Comparison of ENCODE assay signal across 29 cellular contexts in the genomic region with DNA sequence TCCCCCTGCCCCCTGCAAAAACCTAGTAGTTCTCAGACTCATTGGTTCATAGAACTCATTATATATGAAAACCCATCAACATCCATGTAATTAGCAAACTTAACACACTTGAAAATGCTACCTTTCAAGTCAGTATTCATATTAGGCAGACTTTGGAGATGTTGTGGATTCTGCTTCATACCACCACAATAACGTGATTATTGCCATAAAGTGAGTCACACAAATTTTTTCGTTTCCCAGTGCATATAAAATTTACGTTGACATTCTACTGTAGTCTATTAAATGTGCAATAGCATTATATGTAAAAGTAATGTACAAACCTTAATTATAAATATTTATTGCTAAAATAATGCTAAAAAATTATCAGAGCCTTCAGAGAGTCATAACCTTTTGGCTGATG.
"Had no signal": no experiment of that assay in that cellular context is flagged by ENCODE, and none has a peak within 500 bp of the region (broad histone marks: within the 10 kb centered on the region; RNA-seq: fewer than 3 reads in every experiment).

No MANE protein-coding gene starts in this region.

- ATAC-seq: activated CD8-positive, alpha-beta T cell treated with anti-CD3 and anti-CD28 coated beads for 36 hours; activated naive CD4-positive, alpha-beta T cell treated with anti-CD3 and anti-CD28 coated beads, Interleukin-2, amount 50 U/mL, for 72 hours; activated T-cell treated with anti-CD3 and anti-CD28 coated beads, Interleukin-2, amount 50 U/mL, for 4 hours; activated T-cell treated with anti-CD3 and anti-CD28 coated beads, Interleukin-2, amount 50 U/mL, for 72 hours; activated T-helper 17 cell treated with anti-CD3 and anti-CD28 coated beads, Interleukin-2, amount 50 U/mL, for 72 hours; body of pancreas had no signal

- DNase-seq: activated B cell treated with CpG ODN at 0.5 μM for 24 hours; activated CD4-positive, alpha-beta memory T cell treated with anti-CD3 and anti-CD28 coated beads for 36 hours; activated CD4-positive, alpha-beta T cell treated with anti-CD3 and anti-CD28 coated beads for 4 hours; activated CD4-positive, alpha-beta T cell treated with anti-CD3 and anti-CD28 coated beads, Interleukin-2, amount 10 ng/mL, durations not matched to agents 24 days and 14 days; activated CD4-positive, alpha-beta T cell treated with anti-CD3 and anti-CD28 coated beads, Interleukin-2, amount 50 U/mL, for 1 hour; activated CD4-positive, alpha-beta T cell treated with anti-CD3 and anti-CD28 coated beads, Interleukin-2, amount 50 U/mL, for 4 hours; activated CD4-positive, CD25-positive, alpha-beta regulatory T cell treated with anti-CD3 and anti-CD28 coated beads, Interleukin-2, amount 50 U/mL, for 72 hours; activated CD8-positive, alpha-beta memory T cell treated with anti-CD3 and anti-CD28 coated beads, Interleukin-2, amount 50 U/mL, for 4 hours; activated CD8-positive, alpha-beta T cell treated with anti-CD3 and anti-CD28 coated beads for 36 hours; activated effector memory CD4-positive, alpha-beta T cell treated with anti-CD3 and anti-CD28 coated beads, Interleukin-2, amount 50 U/mL, for 16 hours; activated gamma-delta T cell treated with Interleukin-2 at 50 U/mL for 16 hours; activated naive CD4-positive, alpha-beta T cell; activated naive CD4-positive, alpha-beta T cell treated with anti-CD3 and anti-CD28 coated beads for 36 hours; activated naive CD4-positive, alpha-beta T cell treated with anti-CD3 and anti-CD28 coated beads, Interleukin-2, amount 50 U/mL, for 16 hours; activated naive CD8-positive, alpha-beta T cell treated with anti-CD3 and anti-CD28 coated beads for 36 hours; activated T-cell treated with anti-CD3 and anti-CD28 coated beads for 4 hours; activated T-cell treated with anti-CD3 and anti-CD28 coated beads, Interleukin-2, amount 50 U/mL, for 1 hour; activated T-cell treated with anti-CD3 and anti-CD28 coated beads, Interleukin-2, amount 50 U/mL, for 4 hours; activated T-cell treated with anti-CD3 and anti-CD28 coated beads, Interleukin-2, amount 50 U/mL, for 72 hours; adrenal gland; amniotic stem cell; aorta; body of pancreas; brain microvascular endothelial cell; central memory CD4-positive, alpha-beta T cell; T-helper 2 cell; T-helper 9 cell had no signal
